ENCODE assay signal across 11 cellular contexts in the genomic region with DNA sequence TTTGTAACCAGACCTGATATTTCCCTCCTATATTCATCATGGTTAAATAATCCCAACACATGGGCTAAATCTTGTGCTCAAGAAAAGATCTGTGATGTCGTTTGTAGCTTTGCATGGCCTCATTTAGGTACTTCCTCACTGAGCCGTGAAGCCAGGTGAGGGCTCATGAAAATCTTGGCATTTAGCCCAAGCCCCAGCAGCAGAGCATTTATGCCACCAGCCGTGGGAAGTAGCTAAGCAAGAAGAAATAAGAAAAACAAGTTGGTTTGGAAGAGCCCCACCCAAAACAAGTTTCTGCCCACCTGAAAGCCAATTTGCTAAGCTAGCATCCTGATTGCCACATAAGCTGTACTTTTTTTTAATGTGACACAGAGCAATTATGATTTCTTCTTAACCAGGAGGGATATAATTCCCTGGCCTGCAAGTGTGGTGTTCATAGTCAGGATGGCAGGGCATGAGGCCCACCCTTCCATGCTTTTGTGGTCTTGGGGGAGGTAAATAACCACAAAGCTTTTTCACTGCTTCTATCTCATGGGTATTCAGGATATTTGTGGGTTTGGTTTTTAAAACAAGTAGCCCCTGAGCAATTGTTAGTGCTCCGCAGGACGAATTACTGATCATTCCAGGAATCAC. TPM values are rescaled to one million over a fixed set of nuclear protein-coding genes. Genes with fewer than 3 reads are reported as not detected.
DNase-seq lines count a peak whose midpoint lies in the region; ATAC-seq and TF ChIP-seq lines count a peak whose summit lies in the region.
"Had no signal": no experiment of that assay in that cellular context is flagged by ENCODE, and none has a peak within 500 bp of the region (broad histone marks: within the 10 kb centered on the region; RNA-seq: fewer than 3 reads in every experiment).

No MANE protein-coding gene starts in this region.

- peak overlapping the region; percentile 67 for H3K27ac Mint-ChIP-seq in activated CD4-positive, alpha-beta T cell treated with anti-CD3 and anti-CD28 coated beads, Interleukin-2, amount 10 ng/mL, durations not matched to agents 7 days and 5 days
- peak overlapping the region in 2 of 6 donors; percentile 12 to 51 for H3K27ac Mint-ChIP-seq in naive B cell

- POLR2A ChIA-PET in activated CD4-positive, alpha-beta T cell treated with anti-CD3 and anti-CD28 coated beads, Interleukin-2, amount 10 ng/mL, durations not matched to agents 7 days and 5 days (lab: Charles Lee) = no interaction called here

- no peak overlapping the region for H3K4me3 ChIP-seq in heart right ventricle
- H3K4me3 ChIP-seq: cardiac muscle cell, upper lobe of left lung had no signal

- H3K9me3 ChIP-seq in heart right ventricle = no peaks in the 10 kb centered on the region
- H3K9me3 ChIP-seq: upper lobe of left lung had no signal

- no peaks in the 10 kb centered on the region for H3K36me3 ChIP-seq in heart right ventricle
- H3K36me3 ChIP-seq: cardiac muscle cell, upper lobe of left lung had no signal

- ATAC-seq in naive B cell (ENCODE audit: low read depth in 2 of 2) = peak; percentile 42 to 43
- no peak for ATAC-seq in activated CD4-positive, CD25-positive, alpha-beta regulatory T cell treated with anti-CD3 and anti-CD28 coated beads, Interleukin-2, amount 50 U/mL, for 24 hours
- ATAC-seq in heart right ventricle = no peak

- peaks cover 0 to 17% (median 0%) of the 10 kb centered on the region in 9 donors for H3K4me1 ChIP-seq in heart right ventricle

- peak overlapping the region in 1 of 10 donors; percentile 5 for H3K27ac ChIP-seq in heart right ventricle
- H3K27ac ChIP-seq: cardiac muscle cell, upper lobe of left lung had no signal

- H3K36me3 Mint-ChIP-seq in activated CD4-positive, alpha-beta T cell treated with anti-CD3 and anti-CD28 coated beads, Interleukin-2, amount 10 ng/mL, durations not matched to agents 7 days and 5 days (ENCODE audit: low read depth) = no peaks in the 10 kb centered on the region
- no peaks in the 10 kb centered on the region for H3K36me3 Mint-ChIP-seq in naive B cell

- peaks cover 2% of the 10 kb centered on the region for H3K27me3 Mint-ChIP-seq in activated CD4-positive, alpha-beta T cell treated with anti-CD3 and anti-CD28 coated beads, Interleukin-2, amount 10 ng/mL, durations not matched to agents 7 days and 5 days
- H3K27me3 Mint-ChIP-seq in naive B cell = peaks cover 0 to 4% (median 0%) of the 10 kb centered on the region in 3 donors

- DNase-seq in SIG-M5 treated with dmso at 0.1 percent for 504 hours (lab: John Stamatoyannopoulos, UW; ENCODE audit: unreplicated experiment) = peak; percentile 20
- no peak for DNase-seq in SIG-M5 (lab: John Stamatoyannopoulos, UW)
- peak; percentile 40 for DNase-seq in NCI-H2029 (lab: John Stamatoyannopoulos, UW)
- DNase-seq in activated CD4-positive, alpha-beta T cell treated with anti-CD3 and anti-CD28 coated beads, Interleukin-2, amount 10 ng/mL, durations not matched to agents 7 days and 5 days = peak; percentile 33
- no peak for DNase-seq in naive B cell
- no peak for DNase-seq in SK-N-DZ (ENCODE audit: low spot score)
- DNase-seq in heart right ventricle = no peak

- CTCF ChIA-PET in activated CD4-positive, alpha-beta T cell treated with anti-CD3 and anti-CD28 coated beads, Interleukin-2, amount 10 ng/mL, durations not matched to agents 7 days and 5 days (lab: Charles Lee) = interaction anchor here (0.6 to 1.5 kb wide), 4 partner anchors 10 to 515 kb away, joined by 3 to 7 read pairs (median 4); no protein-coding TSS in a partner anchor

- TF ChIP-seq CTCF in heart right ventricle (IDR thresholded peaks at IDR 0.05) = no peak

- intact Hi-C loops in heart right ventricle (cut with DNase I) = no loop called here

- H3K4me3 Mint-ChIP-seq in activated CD4-positive, alpha-beta T cell treated with anti-CD3 and anti-CD28 coated beads, Interleukin-2, amount 10 ng/mL, durations not matched to agents 7 days and 5 days = no peak overlapping the region
- H3K4me3 Mint-ChIP-seq in naive B cell = no peak overlapping the region

- H3K4me1 Mint-ChIP-seq in activated CD4-positive, alpha-beta T cell treated with anti-CD3 and anti-CD28 coated beads, Interleukin-2, amount 10 ng/mL, durations not matched to agents 7 days and 5 days = peaks cover 24% of the 10 kb centered on the region
- peaks cover 7 to 12% (median 10%) of the 10 kb centered on the region in 3 donors for H3K4me1 Mint-ChIP-seq in naive B cell

- 64 to 69% methylated on average over 5 of the region's 5 CpGs for WGBS in heart right ventricle, 2 donors

- H3K27me3 ChIP-seq in heart right ventricle = peaks cover 0 to 8% (median 0%) of the 10 kb centered on the region in 7 donors
- H3K27me3 ChIP-seq: upper lobe of left lung had no signal

- H3K9me3 Mint-ChIP-seq in activated CD4-positive, alpha-beta T cell treated with anti-CD3 and anti-CD28 coated beads, Interleukin-2, amount 10 ng/mL, durations not matched to agents 7 days and 5 days = no peaks in the 10 kb centered on the region
- no peaks in the 10 kb centered on the region for H3K9me3 Mint-ChIP-seq in naive B cell

RNA-seq across cellular contexts. Expression of gene TMIGD1, which starts 10.5 kb away (rescaled TPM):
- not detected for total RNA-seq in activated CD4-positive, alpha-beta T cell treated with anti-CD3 and anti-CD28 coated beads, Interleukin-2, amount 10 ng/mL, durations not matched to agents 7 days and 5 days
- polyA plus RNA-seq in naive B cell (ENCODE audit: low read depth in 6 of 6) = not detected
- not detected in 2 replicates for polyA plus RNA-seq in SK-N-DZ (2014; cell fraction: cytosol; rRNA removed)
- polyA plus RNA-seq in SK-N-DZ (2014; cell fraction: nucleus; rRNA removed) = not detected in 2 replicates
- total RNA-seq in heart right ventricle = not detected
- not detected for polyA plus RNA-seq in heart right ventricle
- total RNA-seq: cardiac muscle cell, upper lobe of left lung had no signal
- polyA plus RNA-seq: AG04450, cardiac muscle cell had no signal

RNA-seq across cellular contexts. Expression of gene BLMH, which starts 31.6 kb away (rescaled TPM):
- total RNA-seq in activated CD4-positive, alpha-beta T cell treated with anti-CD3 and anti-CD28 coated beads, Interleukin-2, amount 10 ng/mL, durations not matched to agents 7 days and 5 days = 10 to 100 TPM; 47.0 to 52.7 TPM
- polyA plus RNA-seq in naive B cell (ENCODE audit: low read depth in 6 of 6) (1 to 10 TPM in 5 of 6 donors, not detected in 1; 3.8 to 9.1 (median 5.3) TPM), heart right ventricle (10 to 100 TPM in 1 of 2 donors, 1 to 10 TPM in 1; 9.6 to 16.5 TPM)
- polyA plus RNA-seq in SK-N-DZ (2014; cell fraction: cytosol; rRNA removed) = 85.9 and 99.4 TPM in 2 replicates
- polyA plus RNA-seq in SK-N-DZ (2014; cell fraction: nucleus; rRNA removed) = 44.4 and 62.3 TPM in 2 replicates
- total RNA-seq in heart right ventricle = 10 to 100 TPM; 13.7 to 22.2 (median 15.9) TPM

RNA-seq across cellular contexts. Expression of gene CPD, which starts 55.3 kb away (rescaled TPM):
- 10 to 100 TPM; 19.9 to 20.6 TPM for total RNA-seq in activated CD4-positive, alpha-beta T cell treated with anti-CD3 and anti-CD28 coated beads, Interleukin-2, amount 10 ng/mL, durations not matched to agents 7 days and 5 days
- polyA plus RNA-seq in naive B cell (ENCODE audit: low read depth in 6 of 6) = 10 to 100 TPM in 1 of 6 donors, 1 to 10 TPM in 5; 3.7 to 10.8 (median 5.9) TPM
- polyA plus RNA-seq in SK-N-DZ (2014; cell fraction: cytosol; rRNA removed) = 16.9 and 19.7 TPM in 2 replicates
- polyA plus RNA-seq in SK-N-DZ (2014; cell fraction: nucleus; rRNA removed) = 10.7 and 11.1 TPM in 2 replicates
- 10 to 100 TPM; 20.4 to 44.0 (median 23.0) TPM for total RNA-seq in heart right ventricle
- 10 to 100 TPM in 1 of 2 donors, 1 to 10 TPM in 1; 4.2 to 14.3 TPM for polyA plus RNA-seq in heart right ventricle

Comparison
In these comparisons a context has a peak if more than half of its experiments do, and no peak if none do; other contexts are left out.
1. DNase-seq: peak in SIG-M5 treated with dmso at 0.1 percent for 504 hours (single experiment), NCI-H2029 (single experiment) and activated CD4-positive, alpha-beta T cell treated with anti-CD3 and anti-CD28 coated beads, Interleukin-2, amount 10 ng/mL, durations not matched to agents 7 days and 5 days (single experiment); none in SIG-M5 (single experiment), naive B cell (single experiment), SK-N-DZ (single experiment) and heart right ventricle (0 of 2).
2. ATAC-seq: peak in naive B cell (2 of 2); none in activated CD4-positive, CD25-positive, alpha-beta regulatory T cell treated with anti-CD3 and anti-CD28 coated beads, Interleukin-2, amount 50 U/mL, for 24 hours (0 of 2) and heart right ventricle (0 of 8).